In the genomic region with DNA sequence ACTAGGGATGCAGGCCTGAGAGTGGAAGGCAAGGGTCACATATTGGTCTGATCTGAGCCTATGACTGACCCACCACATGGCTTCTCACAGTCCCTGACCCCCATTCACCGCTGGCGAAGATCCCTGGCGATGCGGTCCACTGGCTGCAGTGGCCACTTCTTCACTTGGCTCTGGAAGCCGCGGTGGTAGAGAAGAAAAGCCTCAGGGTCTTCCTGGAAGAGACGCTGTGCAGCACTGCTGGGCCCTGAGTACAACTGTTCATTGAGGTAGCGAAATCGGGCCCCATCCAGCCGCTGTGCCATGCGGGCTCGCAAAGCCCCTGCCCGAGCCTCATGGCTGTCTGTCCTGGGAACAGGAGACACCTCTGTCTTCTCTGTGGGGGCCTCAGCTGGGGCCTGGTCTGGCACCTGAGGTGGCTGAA, we compare ENCODE assay signal across 12 cellular contexts.
"Had no signal": no experiment of that assay in that cellular context is flagged by ENCODE, and none has a peak within 500 bp of the region (broad histone marks: within the 10 kb centered on the region; RNA-seq: fewer than 3 reads in every experiment).

No MANE protein-coding gene starts in this region.

- H3K27ac ChIP-seq: adrenal gland, foreskin keratinocyte, ovary, WERI-Rb-1 had no signal

- H3K27ac Mint-ChIP-seq: stimulated activated effector memory CD8-positive, alpha-beta T cell treated with anti-CD3 and anti-CD28 coated beads, Interleukin-12 subunit alpha, Interleukin-12 subunit beta, amount 100 ng/mL, for 72 hours had no signal

- DNase-seq: activated gamma-delta T cell, foreskin keratinocyte, glutamatergic neuron, hypothalamus, SHP77, SK-N-SH, T-helper 1 cell, WERI-Rb-1 had no signal

- H3K9me3 Mint-ChIP-seq: neural crest cell; stimulated activated effector memory CD8-positive, alpha-beta T cell treated with anti-CD3 and anti-CD28 coated beads, Interleukin-12 subunit alpha, Interleukin-12 subunit beta, amount 100 ng/mL, for 72 hours had no signal

- H3K9me3 ChIP-seq: adrenal gland, ovary, SK-N-SH had no signal

- H3K9ac ChIP-seq: SK-N-SH had no signal

- H3K36me3 ChIP-seq: ovary had no signal

- H3K27me3 ChIP-seq: adrenal gland, foreskin keratinocyte, ovary had no signal

- H3K4me3 Mint-ChIP-seq: stimulated activated effector memory CD8-positive, alpha-beta T cell treated with anti-CD3 and anti-CD28 coated beads, Interleukin-12 subunit alpha, Interleukin-12 subunit beta, amount 100 ng/mL, for 72 hours had no signal

- H3K4me3 ChIP-seq: adrenal gland, ovary had no signal

- ATAC-seq: foreskin keratinocyte; stimulated activated effector memory CD8-positive, alpha-beta T cell treated with anti-CD3 and anti-CD28 coated beads, Interleukin-12 subunit alpha, Interleukin-12 subunit beta, amount 100 ng/mL, for 72 hours had no signal
